In the genomic region with DNA sequence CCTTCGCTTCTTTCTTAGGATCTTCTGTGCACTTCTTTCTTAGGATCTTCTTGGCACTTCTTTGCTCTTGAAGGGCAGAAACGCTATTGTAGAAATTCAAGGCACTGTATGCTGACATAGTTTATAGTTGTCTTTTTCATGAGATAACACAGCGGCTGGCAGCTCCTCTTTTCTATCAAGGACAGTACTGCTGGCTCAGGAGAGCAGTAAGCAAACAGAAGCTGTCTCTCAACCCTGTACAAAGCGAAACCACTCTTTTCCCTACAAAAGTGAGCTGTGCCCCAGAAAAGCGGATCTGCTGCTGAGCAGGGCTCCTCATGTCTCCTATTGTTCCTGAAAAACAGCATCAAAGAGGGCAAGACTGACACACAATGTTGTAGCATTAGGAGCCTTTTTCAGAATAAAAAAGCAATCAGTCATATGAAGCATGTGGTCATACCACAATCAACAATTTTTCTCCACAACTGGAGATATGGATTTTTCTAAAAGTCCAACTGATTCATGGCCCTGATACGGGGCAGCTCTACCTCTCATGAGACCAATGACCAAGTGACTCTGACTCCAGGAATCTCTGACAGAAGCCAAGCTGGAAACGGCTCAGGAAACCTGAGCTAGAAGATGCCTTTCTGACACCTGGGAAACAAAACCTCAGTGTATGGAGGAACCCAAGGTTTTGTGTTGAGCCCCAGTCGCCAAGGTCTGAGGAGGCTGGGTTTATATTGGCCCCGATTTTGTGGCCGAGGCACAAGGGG, we compare ENCODE assay signal across 17 cellular contexts.
A peak's percentile ranks its signal among the peaks of the same experiment; 100 is the strongest.
DNase-seq lines count a peak whose midpoint lies in the region; ATAC-seq and TF ChIP-seq lines count a peak whose summit lies in the region.
"Had no signal": no experiment of that assay in that cellular context is flagged by ENCODE, and none has a peak within 500 bp of the region (broad histone marks: within the 10 kb centered on the region; RNA-seq: fewer than 3 reads in every experiment).

No MANE protein-coding gene starts in this region.

- no peaks in the 10 kb centered on the region for H4K20me1 ChIP-seq in IMR-90 (ENCODE audit: insufficient read depth, low read length)
- no peaks in the 10 kb centered on the region for H4K20me1 ChIP-seq in PC-3 (ENCODE audit: low read length)

- H2AFZ ChIP-seq in IMR-90 (replicated peaks; ENCODE audit: low read length, poor library complexity), result no peak overlapping the region
- H2AFZ ChIP-seq in PC-3 (ENCODE audit: low read length), result 0 out of 2 replicates have a peak overlapping the region, but pooled peaks have one; percentile 9

- no peaks in the 10 kb centered on the region; the same call in 1 of the 2 replicates for H3K27me3 ChIP-seq in IMR-90 (ENCODE audit: control insufficient read depth, insufficient read depth, low read length)
- H3K27me3 ChIP-seq in PC-3 (ENCODE audit: low read length), result no peaks in the 10 kb centered on the region
- H3K27me3 ChIP-seq in psoas muscle (ENCODE audit: insufficient read depth in 3 of 3, low read length in 2 of 3), result no peaks in the 10 kb centered on the region

- no peak overlapping the region for H3K18ac ChIP-seq in IMR-90 (ENCODE audit: low read depth, low read length)

- H2BK15ac ChIP-seq in IMR-90 (ENCODE audit: low read depth, low read length), result no peak overlapping the region

- H2BK120ac ChIP-seq in IMR-90 (ENCODE audit: low read depth, low read length), result no peak overlapping the region

- no peak for TF ChIP-seq RAD21 in IMR-90 (IDR thresholded peaks at IDR 0.05; ENCODE audit: low read length)

- no peak overlapping the region for H4K8ac ChIP-seq in IMR-90 (ENCODE audit: low read depth in 2 of 2, low read length in 2 of 2)

- H3K27ac ChIP-seq in IMR-90 (ENCODE audit: insufficient read depth, low read length) (no peak overlapping the region), PC-3 (ENCODE audit: low read length) (no peak overlapping the region), psoas muscle (no peak overlapping the region)
- H3K27ac ChIP-seq: SK-N-MC had no signal

- H3K4me3 ChIP-seq in IMR-90 (ENCODE audit: insufficient read depth, low read depth, low read length) (peak overlapping the region; percentile 22; the same call in 1 of the 2 replicates), PC-3 (ENCODE audit: low read length) (no peak overlapping the region), fibroblast of villous mesenchyme (ENCODE audit: low read depth, low read length) (no peak overlapping the region), psoas muscle (no peak overlapping the region)
- H3K4me3 ChIP-seq: SK-N-MC had no signal

- H3K9ac ChIP-seq in IMR-90 (ENCODE audit: low read depth, low read length) (no peak overlapping the region), PC-3 (ENCODE audit: low read length) (no peak overlapping the region)

- POLR2A ChIA-PET in IMR-90 (lab: Charles Lee; ENCODE audit: unreplicated experiment) (no interaction called here), PC-3 (lab: Charles Lee; ENCODE audit: unreplicated experiment) (no interaction called here)

- no peak overlapping the region for H2BK5ac ChIP-seq in IMR-90 (ENCODE audit: low read depth, low read length, poor library complexity, severe bottlenecking)

- no peaks in the 10 kb centered on the region for H3K79me2 ChIP-seq in PC-3 (ENCODE audit: low read length)

- H2AK5ac ChIP-seq in IMR-90 (ENCODE audit: low read depth, low read length), result no peak overlapping the region

- H3F3A ChIP-seq in PC-3 (ENCODE audit: low read length, unreplicated experiment), result no peaks in the 10 kb centered on the region

- no CpG with 5 or more reads among the region's 10 CpGs for WGBS in IMR-90 (ENCODE audit: extremely low coverage in 2 of 2, insufficient read length in 1 of 2), 2 experiments
- WGBS in psoas muscle, 3 donors, result 63 to 69% (median 64%) methylated on average over 10 of the region's 10 CpGs

- H4K91ac ChIP-seq in IMR-90 (ENCODE audit: insufficient read depth, low read depth, low read length), result no peak overlapping the region

- no peak overlapping the region for H2BK20ac ChIP-seq in IMR-90 (ENCODE audit: low read depth, low read length)

- dilution Hi-C loops in IMR-90 (cut with HindIII; ENCODE audit: low sequenced_read_pairs, unreplicated experiment), result no loop called here

- in situ Hi-C loops in IMR-90 (cut with MboI; ENCODE audit: low sequenced_read_pairs), result no loop called here

- H3K4me1 ChIP-seq in IMR-90 (ENCODE audit: control insufficient read depth, insufficient read depth, low read length), result no peaks in the 10 kb centered on the region
- no peaks in the 10 kb centered on the region for H3K4me1 ChIP-seq in PC-3 (ENCODE audit: insufficient read depth, low read length)
- peaks cover 15% of the 10 kb centered on the region for H3K4me1 ChIP-seq in psoas muscle

- TF ChIP-seq CTCF in IMR-90 (conservative IDR thresholded peaks at IDR 0.05; ENCODE audit: low read depth, low read length) (no peak), PC-3 (conservative IDR thresholded peaks at IDR 0.05; ENCODE audit: low read depth, low read length) (no peak), fibroblast of villous mesenchyme (IDR thresholded peaks at IDR 0.05; ENCODE audit: insufficient read depth, low read depth, low read length) (no peak), psoas muscle (IDR thresholded peaks at IDR 0.05) (no peak)

- H3K4me2 ChIP-seq in IMR-90 (ENCODE audit: low read depth, low read length) (peak overlapping the region; percentile 66), PC-3 (ENCODE audit: low read length) (no peak overlapping the region)

- no peaks in the 10 kb centered on the region for H3K79me1 ChIP-seq in IMR-90 (ENCODE audit: low read depth in 1 of 2, low read length in 2 of 2)

- no peaks in the 10 kb centered on the region for H3K9me1 ChIP-seq in IMR-90 (ENCODE audit: insufficient read depth, low read length)

- no peak overlapping the region for H3K4ac ChIP-seq in IMR-90 (ENCODE audit: low read depth, low read length)

- no peak overlapping the region for H3K23ac ChIP-seq in IMR-90 (ENCODE audit: low read depth, low read length)

- TF ChIP-seq POLR2A in IMR-90 (IDR thresholded peaks at IDR 0.05; ENCODE audit: low read depth, low read length), result no peak

- H3K14ac ChIP-seq in IMR-90 (replicated peaks; ENCODE audit: low read depth, low read length), result no peak overlapping the region

- no peak overlapping the region for H3K56ac ChIP-seq in IMR-90 (ENCODE audit: extremely low read depth, insufficient read depth, low read length)

- H4K5ac ChIP-seq in IMR-90 (ENCODE audit: low read depth, low read length), result no peak overlapping the region

- no peaks in the 10 kb centered on the region for H3K9me2 ChIP-seq in PC-3 (replicated peaks; ENCODE audit: low read length)

- DNase-seq in IMR-90 (no peak), PC-3 (peak; percentile 11), fibroblast of villous mesenchyme (ENCODE audit: low read depth) (peak; percentile 14), psoas muscle (no peak), iPS-NIHi11 (ENCODE audit: low spot score) (no peak), globus pallidus (ENCODE audit: low spot score) (no peak), GF-D8 (lab: John Stamatoyannopoulos, UW) (no peak)
- DNase-seq: ACHN; Calu3; CD4-positive, alpha-beta T cell; GDM1; H7; Karpas-422; NCI-H187 treated with DMSO at 0.1 percent for 48 hours; NCI-H510A treated with DMSO at 0.1 percent for 48 hours had no signal

- H3K36me3 ChIP-seq in IMR-90 (ENCODE audit: control insufficient read depth, insufficient read depth, low read length) (no peaks in the 10 kb centered on the region), PC-3 (ENCODE audit: low read depth, low read length) (no peaks in the 10 kb centered on the region), psoas muscle (ENCODE audit: insufficient read depth in 1 of 2, low read depth in 1 of 2) (no peaks in the 10 kb centered on the region)

- BruUV-seq in IMR-90 (replicated peaks; lab: Mats Ljungman, UMichigan) (no TSS peak), PC-3 (replicated peaks; lab: Mats Ljungman, UMichigan) (no TSS peak)

- intact Hi-C loops in IMR-90 (cut with micrococcal nuclease), result no loop called here
- intact Hi-C loops in PC-3 (cut with micrococcal nuclease), result no loop called here
- intact Hi-C loops in psoas muscle (cut with DNase I), result no loop called here

- H2AK9ac ChIP-seq in IMR-90 (replicated peaks; ENCODE audit: low read depth, low read length, poor library complexity), result no peak overlapping the region

- CTCF ChIA-PET in IMR-90 (lab: Yijun Ruan, JAX) (no interaction called here), PC-3 (lab: Charles Lee) (no interaction called here)

- peak; percentile 42 for ATAC-seq in IMR-90 (ENCODE audit: low read depth)
- ATAC-seq in PC-3, result no peak
- ATAC-seq in psoas muscle, result peak; percentile 61 to 85 (median 80)
- ATAC-seq in HG03354 (IDR thresholded peaks at IDR 0.05; ENCODE audit: poor library complexity, severe bottlenecking, unreplicated experiment), result no peak

- H3K9me3 ChIP-seq in IMR-90 (ENCODE audit: control insufficient read depth, insufficient read depth, low read length), result no peaks in the 10 kb centered on the region
- H3K9me3 ChIP-seq in PC-3 (ENCODE audit: low read length), result no peaks in the 10 kb centered on the region
- no peaks in the 10 kb centered on the region for H3K9me3 ChIP-seq in psoas muscle

TF ChIP-seq in IMR-90, 13 proteins besides CTCF, POLR2A, EP300 and RAD21 (continues in another document):
- TF ChIP-seq, protein P1, sequence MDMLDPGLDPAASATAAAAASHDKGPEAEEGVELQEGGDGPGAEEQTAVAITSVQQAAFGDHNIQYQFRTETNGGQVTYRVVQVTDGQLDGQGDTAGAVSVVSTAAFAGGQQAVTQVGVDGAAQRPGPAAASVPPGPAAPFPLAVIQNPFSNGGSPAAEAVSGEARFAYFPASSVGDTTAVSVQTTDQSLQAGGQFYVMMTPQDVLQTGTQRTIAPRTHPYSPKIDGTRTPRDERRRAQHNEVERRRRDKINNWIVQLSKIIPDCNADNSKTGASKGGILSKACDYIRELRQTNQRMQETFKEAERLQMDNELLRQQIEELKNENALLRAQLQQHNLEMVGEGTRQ (IDR thresholded peaks at IDR 0.05; ENCODE audit: low read depth, low read length), result no peak
- no peak for TF ChIP-seq MAFK (IDR thresholded peaks at IDR 0.05; ENCODE audit: low read depth, low read length)
- TF ChIP-seq, protein P2, sequence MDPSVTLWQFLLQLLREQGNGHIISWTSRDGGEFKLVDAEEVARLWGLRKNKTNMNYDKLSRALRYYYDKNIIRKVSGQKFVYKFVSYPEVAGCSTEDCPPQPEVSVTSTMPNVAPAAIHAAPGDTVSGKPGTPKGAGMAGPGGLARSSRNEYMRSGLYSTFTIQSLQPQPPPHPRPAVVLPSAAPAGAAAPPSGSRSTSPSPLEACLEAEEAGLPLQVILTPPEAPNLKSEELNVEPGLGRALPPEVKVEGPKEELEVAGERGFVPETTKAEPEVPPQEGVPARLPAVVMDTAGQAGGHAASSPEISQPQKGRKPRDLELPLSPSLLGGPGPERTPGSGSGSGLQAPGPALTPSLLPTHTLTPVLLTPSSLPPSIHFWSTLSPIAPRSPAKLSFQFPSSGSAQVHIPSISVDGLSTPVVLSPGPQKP (IDR thresholded peaks at IDR 0.05; ENCODE audit: borderline replicate concordance, low read depth, low read length), result no peak
- no peak for TF ChIP-seq CEBPB (IDR thresholded peaks at IDR 0.05; ENCODE audit: low read depth, low read length)
- no peak for TF ChIP-seq MXI1 (IDR thresholded peaks at IDR 0.05; ENCODE audit: borderline replicate concordance, low read depth, low read length)
- no peak for TF ChIP-seq CHD1 (IDR thresholded peaks at IDR 0.05; ENCODE audit: low read depth, low read length)
- no peak for TF ChIP-seq MAZ (IDR thresholded peaks at IDR 0.05; ENCODE audit: borderline replicate concordance, low read depth, low read length)

Comparison
In these comparisons a context has a peak if more than half of its experiments do, and no peak if none do; other contexts are left out.
1. ATAC-seq: peak in IMR-90 (single experiment) and psoas muscle (4 of 4); none in PC-3 (single experiment) and HG03354 (single experiment).
2. DNase-seq: peak in PC-3 (single experiment) and fibroblast of villous mesenchyme (single experiment); none in IMR-90 (single experiment), psoas muscle (0 of 2), iPS-NIHi11 (single experiment), globus pallidus (single experiment) and GF-D8 (single experiment).